Comparison of ENCODE assay signal across 5 cellular contexts in the genomic region with DNA sequence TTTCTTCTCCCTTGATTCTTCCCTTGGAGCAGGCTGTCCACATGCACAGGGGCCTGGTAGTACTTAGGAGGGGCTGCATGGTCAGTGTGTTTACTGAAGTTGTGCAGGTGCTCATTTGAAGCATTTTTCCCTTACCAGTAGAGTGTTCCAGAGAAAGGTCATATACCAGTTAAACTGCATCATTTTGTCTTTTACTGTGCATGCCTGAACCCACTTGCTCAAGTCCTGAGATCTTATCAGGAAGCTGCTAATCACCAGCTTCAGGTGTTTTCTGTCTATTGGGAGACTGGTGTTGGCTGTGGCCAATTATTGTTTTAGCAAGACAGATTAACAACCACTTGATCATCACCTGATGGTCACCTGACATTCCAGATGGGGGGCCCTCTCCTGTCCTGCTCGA.
"Had no signal": no experiment of that assay in that cellular context is flagged by ENCODE, and none has a peak within 500 bp of the region (broad histone marks: within the 10 kb centered on the region; RNA-seq: fewer than 3 reads in every experiment).

No MANE protein-coding gene starts in this region.

- H3K4me3 ChIP-seq: K562 had no signal

- H3K27ac ChIP-seq: HL-60 had no signal

- H3K27ac Mint-ChIP-seq: IgD-negative memory B cell had no signal

- DNase-seq: IMR-90, KBM-7 had no signal

- H3K27me3 Mint-ChIP-seq: IgD-negative memory B cell had no signal

- H3K4me3 Mint-ChIP-seq: IgD-negative memory B cell had no signal

- H3K36me3 Mint-ChIP-seq: IgD-negative memory B cell had no signal
